In genomic region chr14:67343601-67344230, GRCh38 we compare ENCODE assay signal across 27 cellular contexts. TPM values are rescaled to one million over a fixed set of nuclear protein-coding genes. Genes with fewer than 3 reads are reported as not detected.
DNase-seq lines count a peak whose midpoint lies in the region; ATAC-seq and TF ChIP-seq lines count a peak whose summit lies in the region.
"Had no signal": no experiment of that assay in that cellular context is flagged by ENCODE, and none has a peak within 500 bp of the region (broad histone marks: within the 10 kb centered on the region; RNA-seq: fewer than 3 reads in every experiment).

No MANE protein-coding gene starts in this region.

- H3K36me3 Mint-ChIP-seq in MCF 10A (ENCODE audit: insufficient read depth, unreplicated experiment) = peaks cover 86% of the 10 kb centered on the region

- H3K4me2 ChIP-seq in mammary epithelial cell (ENCODE audit: insufficient read depth, low read depth, low read length) = peak overlapping the region; percentile 56
- H3K4me2 ChIP-seq: GM23338 had no signal

- H3K4me1 ChIP-seq in breast epithelium (no peaks in the 10 kb centered on the region), mammary epithelial cell (ENCODE audit: insufficient read depth, low read length) (peaks cover 20% of the 10 kb centered on the region), esophagus squamous epithelium (peaks cover 0 to 38% (median 4%) of the 10 kb centered on the region in 3 donors)
- H3K4me1 ChIP-seq: BE2C, Peyer's patch, sigmoid colon had no signal

- in situ Hi-C loops in mammary epithelial cell (cut with MboI; ENCODE audit: low sequenced_read_pairs in 2 of 2) = no loop called here

- CTCF ChIA-PET in MCF 10A (lab: Yijun Ruan, JAX) (interaction anchor here (0.7 to 1.4 kb wide), 2 partner anchors 16 to 58 kb away, joined by 3 read pairs; partner anchors contain the start of genes ATP6V1D and EIF2S1), mammary epithelial cell (lab: Charles Lee; ENCODE audit: low non-redundant PET) (interaction anchor here (0.6 kb wide), 1 partner anchor 1896 kb away, joined by 11 read pairs; no protein-coding TSS in a partner anchor)

- no peaks in the 10 kb centered on the region for H3K27me3 Mint-ChIP-seq in MCF 10A (ENCODE audit: insufficient read depth, unreplicated experiment)
- H3K27me3 Mint-ChIP-seq: activated CD4-positive, alpha-beta memory T cell treated with anti-CD3 and anti-CD28 coated beads, Interleukin-2, amount 10 ng/mL, durations not matched to agents 7 days and 5 days; effector memory CD8-positive, alpha-beta T cell; naive thymus-derived CD4-positive, alpha-beta T cell; stimulated activated naive B cell treated with anti-CD40 and anti-IgM and Interleukin-4, amounts not matched to agents 10 μg/mL and 1 μg/mL and 100 μg/mL, for 72 hours; T-cell had no signal

- no peaks in the 10 kb centered on the region for H3K9me3 Mint-ChIP-seq in MCF 10A (ENCODE audit: unreplicated experiment)
- H3K9me3 Mint-ChIP-seq: activated CD4-positive, alpha-beta memory T cell treated with anti-CD3 and anti-CD28 coated beads, Interleukin-2, amount 10 ng/mL, durations not matched to agents 7 days and 5 days; effector memory CD8-positive, alpha-beta T cell; stimulated activated naive B cell treated with anti-CD40 and anti-IgM and Interleukin-4, amounts not matched to agents 10 μg/mL and 1 μg/mL and 100 μg/mL, for 72 hours; T-cell had no signal

- TF ChIP-seq CTCF in MCF 10A (IDR thresholded peaks at IDR 0.05; ENCODE audit: unreplicated experiment) = no peak
- no peak for TF ChIP-seq CTCF in breast epithelium (IDR thresholded peaks at IDR 0.05)
- TF ChIP-seq CTCF in mammary epithelial cell (conservative IDR thresholded peaks at IDR 0.05 in 1 of 2, IDR thresholded peaks at IDR 0.05 in 1 of 2; ENCODE audit: extremely low read depth in 1 of 2, insufficient read depth in 1 of 2, low read depth in 1 of 2, low read length in 2 of 2) = no peak
- TF ChIP-seq CTCF in esophagus squamous epithelium (IDR thresholded peaks at IDR 0.05) = no peak

- H3K36me3 ChIP-seq in breast epithelium (no peaks in the 10 kb centered on the region), mammary epithelial cell (ENCODE audit: insufficient read depth, low read length) (peaks cover 27% of the 10 kb centered on the region), esophagus squamous epithelium (peaks cover 7 to 95% (median 19%) of the 10 kb centered on the region in 3 donors)

- TF ChIP-seq POLR2A in breast epithelium (IDR thresholded peaks at IDR 0.05) (no peak), esophagus squamous epithelium (IDR thresholded peaks at IDR 0.05) (no peak)

- BruUV-seq in MCF 10A (replicated peaks; lab: Mats Ljungman, UMichigan) (no TSS peak), mammary epithelial cell (replicated peaks; lab: Mats Ljungman, UMichigan) (no TSS peak)

- 49% methylated on average over 3 of the region's 4 CpGs for WGBS in mammary epithelial cell (ENCODE audit: low coverage, missing lambda C conversion rate)
- WGBS in esophagus squamous epithelium, 2 donors = 44 to 78% methylated on average over 4 of the region's 4 CpGs

- POLR2A ChIA-PET in MCF 10A (lab: Yijun Ruan, JAX) = interaction anchor here (0.8 to 2.1 kb wide), 6 partner anchors 10 to 42 kb away, joined by 3 to 46 read pairs (median 4); partner anchors contain the start of genes ATP6V1D and EIF2S1

- H3K4me3 ChIP-seq in breast epithelium (no peak overlapping the region), mammary epithelial cell (replicated peaks in 1 of 3; ENCODE audit: insufficient read depth in 1 of 3, low read depth in 2 of 3, low read length in 3 of 3) (no peak overlapping the region), esophagus squamous epithelium (no peak overlapping the region)
- H3K4me3 ChIP-seq: GM23338, MG63, Peyer's patch, prostate gland, sigmoid colon, thoracic aorta had no signal

- intact Hi-C loops in MCF 10A (cut with micrococcal nuclease) = no loop called here
- intact Hi-C loops in breast epithelium (cut with DNase I; ENCODE audit: low total_unique reads) = no loop called here
- intact Hi-C loops in mammary epithelial cell (cut with micrococcal nuclease) = loop anchor here (1.0 kb wide), 1 partner anchor 16 kb away; the partner anchor contains the start of gene ATP6V1D
- intact Hi-C loops in esophagus squamous epithelium (cut with DNase I) = no loop called here

- H3K9ac ChIP-seq in mammary epithelial cell (ENCODE audit: insufficient read depth, low read length) = no peak overlapping the region

- H3K27ac ChIP-seq in breast epithelium (no peak overlapping the region), mammary epithelial cell (ENCODE audit: insufficient read depth, low read depth, low read length) (peak overlapping the region; percentile 72), esophagus squamous epithelium (peak overlapping the region; percentile 50 to 85 (median 69))
- H3K27ac ChIP-seq: Peyer's patch, sigmoid colon, thoracic aorta had no signal

- H3K27me3 ChIP-seq in breast epithelium (no peaks in the 10 kb centered on the region), mammary epithelial cell (ENCODE audit: insufficient read depth, low read length) (no peaks in the 10 kb centered on the region), esophagus squamous epithelium (no peaks in the 10 kb centered on the region)
- H3K27me3 ChIP-seq: BE2C, MG63, Peyer's patch, sigmoid colon had no signal

- dilution Hi-C loops in mammary epithelial cell (cut with HindIII; ENCODE audit: low sequenced_read_pairs) = no loop called here

- no peaks in the 10 kb centered on the region for H4K20me1 ChIP-seq in mammary epithelial cell (ENCODE audit: insufficient read depth, low read length)

- DNase-seq in MCF 10A (ENCODE audit: unreplicated experiment) = peak; percentile 63
- DNase-seq in breast epithelium (ENCODE audit: low spot score in 2 of 2) = no peak
- peak; percentile 84 for DNase-seq in mammary epithelial cell
- DNase-seq in esophagus squamous epithelium (lab: John Stamatoyannopoulos, UW) = no peak
- DNase-seq in NK-92 (lab: John Stamatoyannopoulos, UW; ENCODE audit: unreplicated experiment) = no peak
- no peak for DNase-seq in NCI-H226
- DNase-seq: ACHN; activated CD4-positive, alpha-beta memory T cell treated with anti-CD3 and anti-CD28 coated beads, Interleukin-2, amount 10 ng/mL, durations not matched to agents 7 days and 5 days; activated gamma-delta T cell treated with Interleukin-2 at 50 U/mL for 16 hours; BE2C; effector memory CD8-positive, alpha-beta T cell; left ventricle myocardium superior; MG63; naive thymus-derived CD4-positive, alpha-beta T cell; NCI-H1105 treated with DMSO at 0.1 percent for 48 hours; NCI-H2029; NCI-H526 treated with DMSO at 0.1 percent for 48 hours; nucleus accumbens; Peyer's patch; sigmoid colon; stimulated activated CD4-positive, alpha-beta T cell treated with anti-CD3 and anti-CD28 coated beads, Interleukin-4, amount 100 ng/mL, for 4 hours; stimulated activated naive B cell treated with anti-CD40 and anti-IgM and Interleukin-4, amounts not matched to agents 10 μg/mL and 1 μg/mL and 100 μg/mL, for 72 hours; T-cell had no signal

- peak overlapping the region; percentile 67 for H3K27ac Mint-ChIP-seq in MCF 10A (ENCODE audit: low read depth, unreplicated experiment)
- H3K27ac Mint-ChIP-seq: activated CD4-positive, alpha-beta memory T cell treated with anti-CD3 and anti-CD28 coated beads, Interleukin-2, amount 10 ng/mL, durations not matched to agents 7 days and 5 days; GM23338; stimulated activated naive B cell treated with anti-CD40 and anti-IgM and Interleukin-4, amounts not matched to agents 10 μg/mL and 1 μg/mL and 100 μg/mL, for 72 hours; T-cell had no signal

- H3K4me1 Mint-ChIP-seq in MCF 10A (ENCODE audit: insufficient read depth, unreplicated experiment) = peaks cover 17% of the 10 kb centered on the region
- H3K4me1 Mint-ChIP-seq: GM23338; naive thymus-derived CD4-positive, alpha-beta T cell; stimulated activated naive B cell treated with anti-CD40 and anti-IgM and Interleukin-4, amounts not matched to agents 10 μg/mL and 1 μg/mL and 100 μg/mL, for 72 hours; T-cell had no signal

- no peak for ATAC-seq in GM18517 (IDR thresholded peaks at IDR 0.05; ENCODE audit: unreplicated experiment)
- ATAC-seq: effector memory CD8-positive, alpha-beta T cell; GM23338; left ventricle myocardium superior; naive thymus-derived CD4-positive, alpha-beta T cell; stimulated activated naive B cell treated with anti-CD40 and anti-IgM and Interleukin-4, amounts not matched to agents 10 μg/mL and 1 μg/mL and 100 μg/mL, for 72 hours; T-cell had no signal

- no peak overlapping the region for H3K4me3 Mint-ChIP-seq in MCF 10A (ENCODE audit: unreplicated experiment)
- H3K4me3 Mint-ChIP-seq: activated CD4-positive, alpha-beta memory T cell treated with anti-CD3 and anti-CD28 coated beads, Interleukin-2, amount 10 ng/mL, durations not matched to agents 7 days and 5 days; effector memory CD8-positive, alpha-beta T cell; GM23338; naive thymus-derived CD4-positive, alpha-beta T cell; stimulated activated naive B cell treated with anti-CD40 and anti-IgM and Interleukin-4, amounts not matched to agents 10 μg/mL and 1 μg/mL and 100 μg/mL, for 72 hours; T-cell had no signal

- H3K9me3 ChIP-seq in breast epithelium = no peaks in the 10 kb centered on the region
- no peaks in the 10 kb centered on the region for H3K9me3 ChIP-seq in mammary epithelial cell (replicated peaks; ENCODE audit: insufficient read depth, low read length)
- no peaks in the 10 kb centered on the region for H3K9me3 ChIP-seq in esophagus squamous epithelium
- H3K9me3 ChIP-seq: BE2C, MG63, Peyer's patch, prostate gland, sigmoid colon, thoracic aorta had no signal

- no peak overlapping the region for H2AFZ ChIP-seq in mammary epithelial cell (ENCODE audit: low read depth, low read length)
- H2AFZ ChIP-seq: GM23338 had no signal

- H3K79me2 ChIP-seq in mammary epithelial cell (ENCODE audit: insufficient read depth, low read length) = no peaks in the 10 kb centered on the region

RNA-seq across cellular contexts. Expression of gene ATP6V1D, which starts 15.9 kb away (rescaled TPM):
- total RNA-seq in MCF 10A (2022) = 70.7 and 74.1 TPM in 2 replicates
- 100 to 1,000 TPM in 1 of 3 donors, 10 to 100 TPM in 2; 58.0 to 102 (median 75.2) TPM for total RNA-seq in breast epithelium
- total RNA-seq in mammary epithelial cell = 100 to 1,000 TPM in 1 of 2 donors, 10 to 100 TPM in 1; 87.1 to 124 TPM
- polyA plus RNA-seq in mammary epithelial cell = 46.9 TPM
- polyA minus RNA-seq in mammary epithelial cell = 34.1 TPM
- total RNA-seq in esophagus squamous epithelium = 100 to 1,000 TPM; 110 to 142 (median 129) TPM

RNA-seq across cellular contexts. Expression of gene EIF2S1, which starts 16.4 kb away (rescaled TPM):
- total RNA-seq in MCF 10A (2022) = 337 and 338 TPM in 2 replicates
- 100 to 1,000 TPM in 1 of 3 donors, 10 to 100 TPM in 2; 63.9 to 107 (median 89.4) TPM for total RNA-seq in breast epithelium
- total RNA-seq in mammary epithelial cell = 100 to 1,000 TPM; 120 to 198 TPM
- polyA plus RNA-seq in mammary epithelial cell = 156 TPM
- 264 TPM for polyA minus RNA-seq in mammary epithelial cell
- 100 to 1,000 TPM in 3 of 4 donors, 10 to 100 TPM in 1; 55.8 to 153 (median 138) TPM for total RNA-seq in esophagus squamous epithelium

Comparison
In these comparisons a context has a peak if more than half of its experiments do, and no peak if none do; other contexts are left out.
1. DNase-seq: peak in MCF 10A (single experiment) and mammary epithelial cell (single experiment); none in breast epithelium (0 of 2), esophagus squamous epithelium (single experiment), NK-92 (single experiment) and NCI-H226 (single experiment).
2. H3K27ac ChIP-seq: peak in mammary epithelial cell (single experiment) and esophagus squamous epithelium (4 of 4); none in breast epithelium (0 of 2).